8 cellular contexts compared by ENCODE assay signal in the genomic region with DNA sequence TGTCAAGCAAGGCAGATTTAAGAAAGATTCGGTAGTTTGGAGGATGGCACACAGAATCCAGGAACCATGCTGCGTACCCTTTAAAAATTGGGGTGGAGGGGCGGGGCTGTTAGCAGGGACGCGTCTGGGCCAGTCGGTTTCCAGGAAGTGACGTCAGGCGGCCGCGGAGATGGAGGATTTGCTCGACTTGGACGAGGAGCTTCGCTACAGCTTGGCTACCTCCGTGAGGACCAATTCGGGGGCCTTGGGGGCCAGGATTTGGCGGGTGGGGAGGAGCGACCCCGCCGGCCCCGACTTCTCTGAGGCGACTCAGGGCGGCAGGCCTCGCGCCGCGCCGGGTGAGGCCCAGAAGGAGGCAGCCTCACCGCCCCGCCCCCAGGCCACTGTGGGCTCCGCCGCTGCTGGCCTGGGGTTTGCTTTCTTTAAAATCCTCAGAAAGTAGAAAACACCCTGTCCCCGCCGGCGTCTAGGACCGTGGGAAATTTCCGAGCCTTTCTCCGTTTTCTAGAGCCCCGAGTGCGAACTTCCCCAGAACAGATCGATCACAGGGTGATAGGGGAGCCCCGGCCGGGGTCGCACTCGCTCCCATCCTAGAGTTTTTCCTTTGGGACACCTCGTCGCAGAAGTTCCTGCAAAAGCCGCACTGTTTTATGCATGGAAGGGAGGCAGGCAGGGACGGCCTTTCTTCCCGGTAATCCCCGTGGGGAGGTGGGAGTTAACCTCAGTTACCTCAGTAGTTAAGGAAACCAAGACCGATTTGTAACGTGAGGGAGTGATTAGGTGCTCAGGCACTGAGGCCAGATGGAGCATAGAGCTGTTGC. TPM values are rescaled to one million over a fixed set of nuclear protein-coding genes. Genes with fewer than 3 reads are reported as not detected.
DNase-seq lines count a peak whose midpoint lies in the region; ATAC-seq and TF ChIP-seq lines count a peak whose summit lies in the region.

A gene (plus strand): TSS at position 146 of the 821 bp plus-strand sequence. CDS start 24 bp downstream, at position 170.

- peak; percentile 90 for DNase-seq in GM10248 (ENCODE audit: extremely low spot score)
- DNase-seq in NCI-H1105 (lab: John Stamatoyannopoulos, UW): peak; percentile 85
- DNase-seq in amniotic epithelial cell (ENCODE audit: low read depth): peak; percentile 69
- peak; percentile 97 for DNase-seq in left cardiac atrium
- peak; percentile 52 for DNase-seq in progenitor cell of endocrine pancreas (ENCODE audit: low spot score, unreplicated experiment)
- DNase-seq in upper lobe of left lung: peak; percentile 92

- CTCF ChIA-PET in GM10248 (lab: Yijun Ruan, JAX): interaction anchor here (1.3 to 10.6 kb wide), 4 partner anchors 65 to 401 kb away, joined by 3 to 216 read pairs (median 85); no protein-coding TSS in a partner anchor

- 1% methylated on average over 20 to 41 of the region's 52 CpGs for WGBS in upper lobe of left lung, 2 donors

- peak in 3 of 4 donors; percentile 17 to 67 (median 33) for TF ChIP-seq POLR2A in upper lobe of left lung (IDR thresholded peaks at IDR 0.05)

- peaks cover 0 to 4% (median 0%) of the 10 kb centered on the region in 4 donors for H3K36me3 ChIP-seq in upper lobe of left lung

- peaks cover 20% of the 10 kb centered on the region for H3K27me3 Mint-ChIP-seq in T-helper 1 cell treated with Interleukin-12 subunit alpha and Interleukin-12 subunit beta and Interleukin-4 antibody, amounts not matched to agents 30 μg/mL and 1 μg/mL, for 36 hours (ENCODE audit: low read depth)
- H3K27me3 Mint-ChIP-seq in progenitor cell of endocrine pancreas: peaks cover 9% of the 10 kb centered on the region

- H3K27ac Mint-ChIP-seq in T-helper 1 cell treated with Interleukin-12 subunit alpha and Interleukin-12 subunit beta and Interleukin-4 antibody, amounts not matched to agents 30 μg/mL and 1 μg/mL, for 36 hours: peak within 1 kb of the TSS; percentile 83
- H3K27ac Mint-ChIP-seq in progenitor cell of endocrine pancreas: peak within 1 kb of the TSS; percentile 94

- TF ChIP-seq CTCF in GM10248 (IDR thresholded peaks at IDR 0.05; ENCODE audit: control extremely low read depth, extremely low read depth, low read depth, missing control alignments): no peak
- no peak for TF ChIP-seq CTCF in progenitor cell of endocrine pancreas (IDR thresholded peaks at IDR 0.05; ENCODE audit: unreplicated experiment)
- TF ChIP-seq CTCF in upper lobe of left lung (IDR thresholded peaks at IDR 0.05): no peak

- intact Hi-C loops in left cardiac atrium (cut with DNase I): loop anchor here in 1 of 2 donors (10.0 kb wide), 1 partner anchor 181 kb away; no protein-coding TSS in a partner anchor

- no peaks in the 10 kb centered on the region for H3K36me3 Mint-ChIP-seq in T-helper 1 cell treated with Interleukin-12 subunit alpha and Interleukin-12 subunit beta and Interleukin-4 antibody, amounts not matched to agents 30 μg/mL and 1 μg/mL, for 36 hours (ENCODE audit: low read depth)
- peaks cover 1% of the 10 kb centered on the region for H3K36me3 Mint-ChIP-seq in progenitor cell of endocrine pancreas (ENCODE audit: insufficient read depth)

- POLR2A ChIA-PET in GM10248 (lab: Yijun Ruan, JAX): no interaction called here

- H3K9me3 Mint-ChIP-seq in T-helper 1 cell treated with Interleukin-12 subunit alpha and Interleukin-12 subunit beta and Interleukin-4 antibody, amounts not matched to agents 30 μg/mL and 1 μg/mL, for 36 hours: no peaks in the 10 kb centered on the region
- H3K9me3 Mint-ChIP-seq in progenitor cell of endocrine pancreas (ENCODE audit: low read depth): no peaks in the 10 kb centered on the region

- H3K4me3 Mint-ChIP-seq in T-helper 1 cell treated with Interleukin-12 subunit alpha and Interleukin-12 subunit beta and Interleukin-4 antibody, amounts not matched to agents 30 μg/mL and 1 μg/mL, for 36 hours: peak within 1 kb of the TSS; percentile 90
- H3K4me3 Mint-ChIP-seq in progenitor cell of endocrine pancreas (ENCODE audit: low read depth): peak within 1 kb of the TSS; percentile 89

- TF ChIP-seq EP300 in upper lobe of left lung (IDR thresholded peaks at IDR 0.05): no peak

- H3K4me3 ChIP-seq in upper lobe of left lung: peak within 1 kb of the TSS; percentile 91 to 98 (median 97)

- peak within 1 kb of the TSS; percentile 79 to 89 (median 82) for H3K27ac ChIP-seq in upper lobe of left lung

- ATAC-seq in HG02588 (IDR thresholded peaks at IDR 0.05; ENCODE audit: unreplicated experiment) (peak; percentile 66), left cardiac atrium (peak; percentile 52 to 60), upper lobe of left lung (ENCODE audit: low FRiP score in 2 of 2) (peak; percentile 74 to 81)

- no peaks in the 10 kb centered on the region for H3K9me3 ChIP-seq in upper lobe of left lung

- peaks cover 24 to 37% (median 36%) of the 10 kb centered on the region in 4 donors for H3K4me1 ChIP-seq in upper lobe of left lung

- H3K27me3 ChIP-seq in upper lobe of left lung: no peaks in the 10 kb centered on the region

- H3K4me1 Mint-ChIP-seq in T-helper 1 cell treated with Interleukin-12 subunit alpha and Interleukin-12 subunit beta and Interleukin-4 antibody, amounts not matched to agents 30 μg/mL and 1 μg/mL, for 36 hours (ENCODE audit: low read depth): peaks cover 24% of the 10 kb centered on the region
- peaks cover 24% of the 10 kb centered on the region for H3K4me1 Mint-ChIP-seq in progenitor cell of endocrine pancreas (ENCODE audit: low read depth)

RNA-seq across cellular contexts. Expression of the gene that starts here (rescaled TPM):
- total RNA-seq in left cardiac atrium (10 to 100 TPM; 43.1 to 48.5 TPM), progenitor cell of endocrine pancreas (45.1 and 52.1 TPM in 2 replicates), upper lobe of left lung (10 to 100 TPM; 16.0 to 44.4 (median 34.9) TPM)

Comparison
In these comparisons a context has a peak if more than half of its experiments do, and no peak if none do; other contexts are left out.
1. Peak in every context shown above with its lines: DNase-seq, ATAC-seq, H3K4me3 ChIP-seq and H3K27ac ChIP-seq.